29 cellular contexts compared by ENCODE assay signal in genomic region chr2:137992039-137992646, GRCh38. TPM values are rescaled to one million over a fixed set of nuclear protein-coding genes. Genes with fewer than 3 reads are reported as not detected.
DNase-seq lines count a peak whose midpoint lies in the region; ATAC-seq, FAIRE-seq and TF ChIP-seq lines count a peak whose summit lies in the region.
"Had no signal": no experiment of that assay in that cellular context is flagged by ENCODE, and none has a peak within 500 bp of the region (broad histone marks: within the 10 kb centered on the region; RNA-seq: fewer than 3 reads in every experiment).

No MANE protein-coding gene starts in this region.

- TF ChIP-seq POLR2A in HepG2 (IDR thresholded peaks at IDR 0.05; ENCODE audit: insufficient read depth in 1 of 2, low read depth in 2 of 2, low read length in 2 of 2): peak; percentile 21; a peak in 2 of 4 replicates
- TF ChIP-seq POLR2A in GM18505 (IDR thresholded peaks at IDR 0.05; ENCODE audit: borderline replicate concordance, extremely low read depth, insufficient read depth, insufficient read length): no peak

- CTCF ChIA-PET in WTC11 (lab: Charles Lee): no interaction called here
- CTCF ChIA-PET in HepG2 (lab: Yijun Ruan, JAX; ENCODE audit: low intra/inter-chr PET ratio, low total read pairs): no interaction called here

- no peaks in the 10 kb centered on the region for H3K4me1 Mint-ChIP-seq in WTC11
- H3K4me1 Mint-ChIP-seq: CD14-positive monocyte; CD8-positive, alpha-beta memory T cell had no signal

- DNase-seq in NCI-H82 (lab: John Stamatoyannopoulos, UW) (peak; percentile 10), NCI-H82 treated with DMSO at 0.1 percent for 48 hours (lab: John Stamatoyannopoulos, UW; ENCODE audit: unreplicated experiment) (no peak), WTC11 (ENCODE audit: low spot score) (peak; percentile 36), HepG2 (ENCODE audit: low spot score) (no peak), GOT3 (lab: John Stamatoyannopoulos, UW) (no peak)
- DNase-seq in activated CD4-positive, alpha-beta T cell treated with anti-CD3 and anti-CD28 coated beads, Interleukin-2, amount 50 U/mL, for 48 hours: no peak
- DNase-seq: ACHN; BE2C; CD8-positive, alpha-beta memory T cell; DMS79 treated with DMSO at 0.1 percent for 48 hours; GM23248; HCEC 1CT; Karpas-422; NCI-H1092; NCI-H1417 treated with DMSO at 0.1 percent for 48 hours; NCI-H187; NCI-H2171 treated with DMSO at 0.1 percent for 48 hours; NCI-H345; NCI-H510A treated with DMSO at 0.1 percent for 48 hours; SHP77 had no signal

- peaks cover 12% of the 10 kb centered on the region for H4K20me1 ChIP-seq in HepG2 (ENCODE audit: insufficient read depth, low read length)

- no peaks in the 10 kb centered on the region for H3K4me1 ChIP-seq in HepG2 (ENCODE audit: insufficient read depth, low read length)
- H3K4me1 ChIP-seq: BE2C had no signal

- no peaks in the 10 kb centered on the region for H3K27me3 Mint-ChIP-seq in WTC11 (ENCODE audit: low read depth)

- WGBS in HepG2 (ENCODE audit: low lambda C conversion rate): 95% methylated on average over 6 of the region's 6 CpGs

- peaks cover 25% of the 10 kb centered on the region for H3K79me2 ChIP-seq in HepG2 (ENCODE audit: insufficient read depth, low read length)

- H3K4me3 Mint-ChIP-seq in WTC11: no peak overlapping the region
- H3K4me3 Mint-ChIP-seq: CD14-positive monocyte; CD8-positive, alpha-beta memory T cell had no signal

- peaks cover 27 to 55% of the 10 kb centered on the region in 2 experiments for H3K36me3 ChIP-seq in HepG2 (replicated peaks in 1 of 2; ENCODE audit: control insufficient read depth in 1 of 2, insufficient read depth in 2 of 2, low read length in 2 of 2)
- H3K36me3 ChIP-seq: BE2C had no signal

- H3K27ac ChIP-seq in HepG2 (ENCODE audit: extremely low read length, insufficient read depth, low read length): no peak overlapping the region
- H3K27ac ChIP-seq: 22Rv1, GM23248, RWPE1, SK-N-MC had no signal

- BruUV-seq in HepG2 (replicated peaks; lab: Mats Ljungman, UMichigan): no TSS peak

- H3K9me3 ChIP-seq in HepG2 (ENCODE audit: low read length): peaks cover 50% of the 10 kb centered on the region
- H3K9me3 ChIP-seq: BE2C had no signal

- no peak for TF ChIP-seq RAD21 in HepG2 (CRISPR knock-in tag; IDR thresholded peaks at IDR 0.05)

- intact Hi-C loops in HepG2 (cut with micrococcal nuclease; ENCODE audit: unreplicated experiment): no loop called here

- no peaks in the 10 kb centered on the region for H3K27me3 ChIP-seq in HepG2 (ENCODE audit: control insufficient read depth in 1 of 2, insufficient read depth in 2 of 2, low read length in 2 of 2)
- H3K27me3 ChIP-seq: BE2C had no signal

- H3K9me3 Mint-ChIP-seq in WTC11: peaks cover 37% of the 10 kb centered on the region

- H3K4me2 ChIP-seq in HepG2 (ENCODE audit: low read depth, low read length): no peak overlapping the region

- FAIRE-seq in HepG2 (lab: Jason Lieb, UNC): no peak
- FAIRE-seq: GM12892, GM18507 had no signal

- TF ChIP-seq EP300 in HepG2 (IDR thresholded peaks at IDR 0.05; ENCODE audit: low read depth in 2 of 2, low read length in 2 of 2): no peak
- no peak for TF ChIP-seq EP300 in HepG2 (CRISPR knock-in tag; IDR thresholded peaks at IDR 0.05; ENCODE audit: borderline replicate concordance)

- H3K27ac Mint-ChIP-seq in WTC11: no peak overlapping the region
- H3K27ac Mint-ChIP-seq: CD8-positive, alpha-beta memory T cell had no signal

- POLR2A ChIA-PET in WTC11 (lab: Charles Lee) (no interaction called here), HepG2 (lab: Yijun Ruan, JAX) (interaction anchor here (1.0 to 1.1 kb wide), 3 partner anchors 16 to 50 kb away, joined by 4 to 7 read pairs (median 5); partner anchors contain the start of gene HNMT)

- in situ Hi-C loops in HepG2 (cut with HindIII; ENCODE audit: extremely low pct_ligation_motif_present, low pct_unique_long_range_greater_than_20kb): no loop called here

- H3K9ac ChIP-seq in HepG2 (ENCODE audit: insufficient read depth, low read depth, low read length): no peak overlapping the region
- H3K9ac ChIP-seq: GM23248 had no signal

- H2AFZ ChIP-seq in HepG2 (ENCODE audit: low read length): no peak overlapping the region
- H2AFZ ChIP-seq: GM23248 had no signal

- H3K36me3 Mint-ChIP-seq in WTC11: peaks cover 4% of the 10 kb centered on the region; the same call in 1 of the 2 replicates
- H3K36me3 Mint-ChIP-seq: CD8-positive, alpha-beta memory T cell had no signal

- ATAC-seq in WTC11: peak; percentile 99
- ATAC-seq in HepG2: peak; percentile 63
- ATAC-seq in GM18505 (IDR thresholded peaks at IDR 0.05; ENCODE audit: unreplicated experiment): no peak
- ATAC-seq: Panc1 had no signal

- TF ChIP-seq CTCF in WTC11 (IDR thresholded peaks at IDR 0.05) (no peak), HepG2 (CRISPR knock-in tag; IDR thresholded peaks at IDR 0.05) (no peak)

- no peak overlapping the region for H3K4me3 ChIP-seq in HepG2 (replicated peaks in 1 of 3; ENCODE audit: insufficient read depth in 1 of 3, low read depth in 2 of 3, low read length in 3 of 3)
- H3K4me3 ChIP-seq: GM23248, SK-N-MC had no signal

TF ChIP-seq in WTC11, 78 proteins besides CTCF, POLR2A, EP300 and RAD21:
- TF ChIP-seq MAX (CRISPR knock-in tag; IDR thresholded peaks at IDR 0.05) (no peak), NR3C1 (CRISPR knock-in tag; conservative IDR thresholded peaks at IDR 0.05; ENCODE audit: low read depth) (no peak), ZNF219 (CRISPR knock-in tag; IDR thresholded peaks at IDR 0.05; ENCODE audit: borderline replicate concordance) (no peak)

TF ChIP-seq in HepG2, 621 proteins besides CTCF, POLR2A, EP300 and RAD21 (continues in another document):
- 0 out of 2 replicates have a peak, but pooled peaks have one; percentile 55 for TF ChIP-seq ZFYVE20 (CRISPR knock-in tag; IDR thresholded peaks at IDR 0.05; ENCODE audit: borderline replicate concordance, low read depth)
- TF ChIP-seq PAF1 (CRISPR knock-in tag; IDR thresholded peaks at IDR 0.05): peak; percentile 93
- 0 out of 2 replicates have a peak, but pooled peaks have one; percentile 34 for TF ChIP-seq ZFP36L2 (CRISPR knock-in tag; IDR thresholded peaks at IDR 0.05)
- peak; percentile 74; the same call in 1 of the 2 replicates for TF ChIP-seq AKAP8 (CRISPR knock-in tag; IDR thresholded peaks at IDR 0.05)
- TF ChIP-seq ARID4A (CRISPR knock-in tag; IDR thresholded peaks at IDR 0.05; ENCODE audit: borderline replicate concordance): 0 out of 2 replicates have a peak, but pooled peaks have one; percentile 32
- 0 out of 2 replicates have a peak, but pooled peaks have one; percentile 23 for TF ChIP-seq NFE2L1 (CRISPR knock-in tag; IDR thresholded peaks at IDR 0.05; ENCODE audit: borderline replicate concordance)
- TF ChIP-seq KDM2A (CRISPR knock-in tag; IDR thresholded peaks at IDR 0.05; ENCODE audit: borderline replicate concordance, low read depth): peak; percentile 50; the same call in 1 of the 2 replicates

RNA-seq across cellular contexts. Expression of gene HNMT, which starts 27.9 kb away (rescaled TPM):
- 2.8 to 4.6 TPM (median 3.1 TPM) in 3 replicates for total RNA-seq in WTC11 (2021)
- total RNA-seq in HepG2 (2016; rRNA removed; fragmentation: Illumina TruSeq; extraction: Trizol): 309 and 372 TPM in 2 replicates
- 103 and 116 TPM in 2 replicates for total RNA-seq in HepG2 (2016; cell fraction: cytosol; rRNA removed; fragmentation: Illumina TruSeq; extraction: Trizol; ENCODE audit: low read depth)
- 312 and 373 TPM in 2 replicates for total RNA-seq in HepG2 (2016; cell fraction: insoluble cytoplasmic fraction; rRNA removed; fragmentation: Illumina TruSeq; extraction: Trizol)
- 157 and 177 TPM in 2 replicates for total RNA-seq in HepG2 (2016; cell fraction: membrane; rRNA removed; fragmentation: Illumina TruSeq; extraction: Trizol)
- total RNA-seq in HepG2 (2016; cell fraction: nucleus; rRNA removed; fragmentation: Illumina TruSeq; extraction: Trizol): 234 and 240 TPM in 2 replicates
- polyA plus RNA-seq in HepG2 (2011; rRNA removed): 259 and 279 TPM in 2 replicates
- polyA plus RNA-seq in HepG2 (2011; cell fraction: cytosol; rRNA removed): 170 and 271 TPM in 2 replicates
- polyA plus RNA-seq in HepG2 (2011; cell fraction: nucleus; rRNA removed): 129 and 171 TPM in 2 replicates
- 561 and 648 TPM in 2 replicates for polyA plus RNA-seq in HepG2 (2012)
- 80.3 and 85.6 TPM in 2 replicates for polyA plus RNA-seq in HepG2 (2016; cell fraction: cytosol; fragmentation: Illumina TruSeq; extraction: Trizol; ENCODE audit: low read depth)
- polyA plus RNA-seq in HepG2 (2016; cell fraction: insoluble cytoplasmic fraction; fragmentation: Illumina TruSeq; extraction: Trizol; ENCODE audit: low read depth): 297 and 326 TPM in 2 replicates
- polyA plus RNA-seq in HepG2 (2016; cell fraction: membrane; fragmentation: Illumina TruSeq; extraction: Trizol; ENCODE audit: low read depth): 111 and 113 TPM in 2 replicates
- polyA plus RNA-seq in HepG2 (2016; cell fraction: nucleus; fragmentation: Illumina TruSeq; extraction: Trizol; ENCODE audit: insufficient read depth, low read depth): 221 and 224 TPM in 2 replicates
- 14.7 and 77.3 TPM in 2 replicates for polyA minus RNA-seq in HepG2 (2011; rRNA and poly(A)+ RNA removed; ENCODE audit: low replicate concordance)
- 111 and 128 TPM in 2 replicates for polyA minus RNA-seq in HepG2 (2011; cell fraction: cytosol; rRNA and poly(A)+ RNA removed)
- 529 and 697 TPM in 2 replicates for polyA minus RNA-seq in HepG2 (2011; cell fraction: nucleus; rRNA and poly(A)+ RNA removed)
- total RNA-seq: OCI-LY7 had no signal
- polyA plus RNA-seq: CD8-positive, alpha-beta memory T cell had no signal

Comparison
In these comparisons a context has a peak if more than half of its experiments do, and no peak if none do; other contexts are left out.
1. DNase-seq: peak in NCI-H82 (single experiment) and WTC11 (single experiment); none in NCI-H82 treated with DMSO at 0.1 percent for 48 hours (single experiment), HepG2 (single experiment), activated CD4-positive, alpha-beta T cell treated with anti-CD3 and anti-CD28 coated beads, Interleukin-2, amount 50 U/mL, for 48 hours (0 of 2) and GOT3 (single experiment).
2. RNA of gene HNMT, which starts 27.9 kb away (total RNA-seq): 103 to 373 TPM in HepG2; 2.8 to 4.6 TPM in WTC11; every median in the first group is over 10 times any median in the second.